1 cellular context compared by ENCODE assay signal in the genomic region with DNA sequence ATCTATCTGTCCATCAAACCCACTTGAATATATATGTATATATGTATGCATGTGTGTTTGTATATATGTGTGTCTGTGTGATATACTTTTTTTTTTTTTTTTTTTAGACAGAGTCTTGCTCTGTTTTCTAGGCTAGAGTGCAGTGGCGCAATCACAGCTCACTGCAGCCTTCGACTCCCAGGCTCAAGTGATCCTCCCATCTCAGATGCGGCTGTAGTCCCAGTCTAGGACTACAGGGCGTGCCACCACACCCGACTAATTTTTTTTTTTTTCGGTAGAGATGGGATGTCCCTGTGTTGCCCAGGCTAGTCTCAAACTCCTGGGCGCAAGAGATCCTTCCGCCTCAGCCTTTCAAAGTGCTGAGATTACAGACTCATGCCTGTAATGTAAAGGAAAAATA.
TF ChIP-seq lines count a peak whose summit lies in the region.

No MANE protein-coding gene starts in this region.

TF ChIP-seq in GM23338, 12 proteins besides CTCF, POLR2A, EP300 and RAD21 (continued from another document):
- no peak for TF ChIP-seq CREB1 (CRISPR knock-in tag; IDR thresholded peaks at IDR 0.05; ENCODE audit: low read depth)
